Comparison of ENCODE assay signal across 9 cellular contexts in genomic region chr11:94127632-94128031, GRCh38. TPM values are rescaled to one million over a fixed set of nuclear protein-coding genes. Genes with fewer than 3 reads are reported as not detected.
DNase-seq lines count a peak whose midpoint lies in the region; ATAC-seq, FAIRE-seq and TF ChIP-seq lines count a peak whose summit lies in the region.
"Had no signal": no experiment of that assay in that cellular context is flagged by ENCODE, and none has a peak within 500 bp of the region (broad histone marks: within the 10 kb centered on the region; RNA-seq: fewer than 3 reads in every experiment).

No MANE protein-coding gene starts in this region.

- H3K27me3 ChIP-seq in BLaER1 treated with 17β-estradiol and CSF1 and Interleukin-3, amounts not matched to agents 10 nM and 100 nM = no peaks in the 10 kb centered on the region
- no peaks in the 10 kb centered on the region for H3K27me3 ChIP-seq in Karpas-422 (ENCODE audit: low read length)
- no peaks in the 10 kb centered on the region for H3K27me3 ChIP-seq in K562 (ENCODE audit: control insufficient read depth in 2 of 2, insufficient read depth in 2 of 2, low read length in 2 of 2)

- peaks cover 44 to 48% (median 46%) of the 10 kb centered on the region in 10 experiments for H3K4me1 ChIP-seq in BLaER1 treated with 17β-estradiol and CSF1 and Interleukin-3, amounts not matched to agents 10 nM and 100 nM
- H3K4me1 ChIP-seq in Karpas-422 (ENCODE audit: low read length) (peaks cover 26% of the 10 kb centered on the region), K562 (replicated peaks in 1 of 2; ENCODE audit: control insufficient read depth in 2 of 2, insufficient read depth in 2 of 2, low read length in 2 of 2) (peaks cover 26 to 40% of the 10 kb centered on the region in 2 experiments)

- DNase-seq in Karpas-422 = peak; percentile 54
- DNase-seq in K562 (ENCODE audit: extremely low read depth in 1 of 4, low spot score in 3 of 4) = no peak
- DNase-seq in naive B cell = no peak
- DNase-seq in HCEC 1CT = no peak
- no peak for DNase-seq in superior temporal gyrus (ENCODE audit: extremely low spot score)
- no peak for DNase-seq in omental fat pad (ENCODE audit: low spot score)
- DNase-seq: activated CD8-positive, alpha-beta memory T cell treated with anti-CD3 and anti-CD28 coated beads, Interleukin-2, amount 50 U/mL, for 4 hours had no signal

- intact Hi-C loops in K562 (cut with micrococcal nuclease) = no loop called here

- H3K4me1 Mint-ChIP-seq in naive B cell = peaks cover 12 to 19% (median 16%) of the 10 kb centered on the region in 3 donors

- H3K27ac Mint-ChIP-seq in naive B cell = peak overlapping the region in 5 of 6 donors; percentile 6 to 98 (median 94)

- TF ChIP-seq RAD21 in K562 (CRISPR knock-in tag; conservative IDR thresholded peaks at IDR 0.05 in 1 of 2, IDR thresholded peaks at IDR 0.05 in 1 of 2) = no peak

- BruUV-seq in K562 (replicated peaks; lab: Mats Ljungman, UMichigan) = no TSS peak

- TF ChIP-seq CTCF in K562 (IDR thresholded peaks at IDR 0.05 in 2 of 3, conservative IDR thresholded peaks at IDR 0.05 in 1 of 3; ENCODE audit: insufficient read depth in 2 of 3, low read depth in 1 of 3, low read length in 3 of 3) = no peak
- no peak for TF ChIP-seq CTCF in omental fat pad (IDR thresholded peaks at IDR 0.05)

- H3K9me2 ChIP-seq in Karpas-422 (replicated peaks; ENCODE audit: insufficient read depth, low read length) = no peaks in the 10 kb centered on the region

- H4K20me1 ChIP-seq in BLaER1 treated with 17β-estradiol and CSF1 and Interleukin-3, amounts not matched to agents 10 nM and 100 nM = peaks cover 0 to 33% (median 24%) of the 10 kb centered on the region in 11 experiments; a peak in 15 of 22 replicates
- H4K20me1 ChIP-seq in Karpas-422 (ENCODE audit: insufficient read depth, low read depth, low read length) = peaks cover 31% of the 10 kb centered on the region
- H4K20me1 ChIP-seq in K562 (replicated peaks; ENCODE audit: control insufficient read depth, insufficient read depth, low read length) = peaks cover 16% of the 10 kb centered on the region

- peak overlapping the region; percentile 75 to 95 (median 85) for H3K4me3 ChIP-seq in BLaER1 treated with 17β-estradiol and CSF1 and Interleukin-3, amounts not matched to agents 10 nM and 100 nM
- H3K4me3 ChIP-seq in Karpas-422 (ENCODE audit: low read length) (peak overlapping the region; percentile 75), K562 (no peak overlapping the region)

- H3K9me3 Mint-ChIP-seq in naive B cell = peaks cover 0 to 2% (median 0%) of the 10 kb centered on the region in 7 donors

- CTCF ChIA-PET in K562 (lab: Yijun Ruan, JAX; ENCODE audit: low intra/inter-chr PET ratio) = no interaction called here

- 0 out of 2 replicates have a peak, but pooled peaks cover 3% of the 10 kb centered on the region for H3K79me2 ChIP-seq in Karpas-422 (ENCODE audit: low read length)
- peaks cover 37% of the 10 kb centered on the region for H3K79me2 ChIP-seq in K562 (ENCODE audit: control insufficient read depth, insufficient read depth, low read length)

- H3K9me3 ChIP-seq in BLaER1 treated with 17β-estradiol and CSF1 and Interleukin-3, amounts not matched to agents 10 nM and 100 nM (replicated peaks in 1 of 11) = peaks cover 10 to 31% (median 20%) of the 10 kb centered on the region in 11 experiments; a peak in 20 of 22 replicates
- H3K9me3 ChIP-seq in Karpas-422 (ENCODE audit: low read length) (peaks cover 4% of the 10 kb centered on the region; the same call in 1 of the 2 replicates), K562 (replicated peaks; ENCODE audit: control insufficient read depth, insufficient read depth, low read depth, low read length) (peaks cover 4% of the 10 kb centered on the region; the same call in 1 of the 2 replicates)

- in situ Hi-C loops in K562 (cut with MboI) = no loop called here

- no peak for TF ChIP-seq POLR2A in K562 (conservative IDR thresholded peaks at IDR 0.05)

- no peak for FAIRE-seq in K562 (lab: Jason Lieb, UNC)

- ATAC-seq in K562 (no peak), naive B cell (ENCODE audit: low read depth in 2 of 2) (no peak), GM21786 (IDR thresholded peaks at IDR 0.05; ENCODE audit: unreplicated experiment) (no peak), omental fat pad (ENCODE audit: low FRiP score) (no peak)

- peak overlapping the region in 2 of 8 donors; percentile 95 to 97 for H3K4me3 Mint-ChIP-seq in naive B cell

- H3K9ac ChIP-seq in BLaER1 treated with 17β-estradiol and CSF1 and Interleukin-3, amounts not matched to agents 10 nM and 100 nM = peak overlapping the region; percentile 83 to 96 (median 92); a peak in 20 of 22 replicates
- H3K9ac ChIP-seq in Karpas-422 (ENCODE audit: low read length) = peak overlapping the region; percentile 77
- H3K9ac ChIP-seq in K562 (ENCODE audit: insufficient read depth in 1 of 2, low read depth in 2 of 2, low read length in 2 of 2) = peak overlapping the region in 1 of 2 experiments; percentile 76; a peak in 1 of 4 replicates

- H3K36me3 ChIP-seq in BLaER1 treated with 17β-estradiol and CSF1 and Interleukin-3, amounts not matched to agents 10 nM and 100 nM = no peaks in the 10 kb centered on the region; a peak in 3 of 22 replicates
- H3K36me3 ChIP-seq in Karpas-422 (ENCODE audit: insufficient read depth, low read length) = no peaks in the 10 kb centered on the region
- no peaks in the 10 kb centered on the region; the same call in 2 of the 3 replicates for H3K36me3 ChIP-seq in K562 (ENCODE audit: control insufficient read depth, insufficient read depth, low read length)

- no peak for TF ChIP-seq EP300 in K562 (IDR thresholded peaks at IDR 0.05; ENCODE audit: low read length)

- POLR2A ChIA-PET in K562 (lab: Yijun Ruan, JAX) = interaction anchor here (1.0 kb wide), 1 partner anchor 12 kb away, joined by 4 read pairs; no protein-coding TSS in a partner anchor

- H3K9me1 ChIP-seq in K562 (ENCODE audit: control insufficient read depth, insufficient read depth, low read length) = no peaks in the 10 kb centered on the region

- H3K36me3 Mint-ChIP-seq in naive B cell = no peaks in the 10 kb centered on the region

- peak overlapping the region; percentile 95; the same call in 1 of the 2 replicates for H2AFZ ChIP-seq in Karpas-422 (ENCODE audit: low read length)
- H2AFZ ChIP-seq in K562 (ENCODE audit: low read depth, low read length) = no peak overlapping the region

- H3K27ac ChIP-seq in BLaER1 treated with 17β-estradiol and CSF1 and Interleukin-3, amounts not matched to agents 10 nM and 100 nM = peak overlapping the region in 9 of 11 experiments; percentile 85 to 94 (median 93); a peak in 15 of 22 replicates
- no peak overlapping the region for H3K27ac ChIP-seq in Karpas-422 (ENCODE audit: low read length)
- no peak overlapping the region for H3K27ac ChIP-seq in K562 (ENCODE audit: extremely low read depth, low read depth, low read length)

- no peaks in the 10 kb centered on the region for H3K27me3 Mint-ChIP-seq in naive B cell

- H3K4me2 ChIP-seq in BLaER1 treated with 17β-estradiol and CSF1 and Interleukin-3, amounts not matched to agents 10 nM and 100 nM = peak overlapping the region; percentile 86 to 96 (median 90)
- peak overlapping the region; percentile 91 for H3K4me2 ChIP-seq in Karpas-422 (ENCODE audit: low read depth, low read length, poor library complexity, severe bottlenecking)
- H3K4me2 ChIP-seq in K562 (ENCODE audit: insufficient read depth, low read length) = peak overlapping the region; percentile 97

TF ChIP-seq in K562, 482 proteins besides CTCF, POLR2A, EP300 and RAD21 (continues in another document):
- TF ChIP-seq MEIS2 (IDR thresholded peaks at IDR 0.05; ENCODE audit: partially characterized antibody) = peak; percentile 82
- no peak for TF ChIP-seq ATF1 (CRISPR knock-in tag; IDR thresholded peaks at IDR 0.05)
- TF ChIP-seq ATF1 (tag; IDR thresholded peaks at IDR 0.05) = no peak
- TF ChIP-seq EZH2 (IDR thresholded peaks at IDR 0.05; ENCODE audit: borderline replicate concordance, low read depth, low read length) = no peak
- peak; percentile 55; the same call in 1 of the 2 replicates for TF ChIP-seq PKNOX1 (IDR thresholded peaks at IDR 0.05)
- no peak for TF ChIP-seq RB1 (IDR thresholded peaks at IDR 0.05; ENCODE audit: low read depth)
- TF ChIP-seq CSDE1 (IDR thresholded peaks at IDR 0.05) = no peak

RNA-seq across cellular contexts. Expression of gene PANX1, which starts 1.0 kb away (rescaled TPM):
- total RNA-seq in Karpas-422 (2014; rRNA removed; shearing (Covaris generic); ENCODE audit: low replicate concordance) = 15.4 and 17.0 TPM in 2 replicates
- total RNA-seq in K562 (2011; cell fraction: chromatin; rRNA removed; ENCODE audit: low replicate concordance) = 13.4 and 15.1 TPM in 2 replicates
- 15.2 and 16.2 TPM in 2 replicates for total RNA-seq in K562 (2011; cell fraction: nucleolus; rRNA removed)
- total RNA-seq in K562 (2011; cell fraction: nucleoplasm; rRNA removed) = 14.7 and 17.5 TPM in 2 replicates
- 10.4 and 12.8 TPM in 2 replicates for total RNA-seq in K562 (2014; rRNA removed)
- 13.9 and 15.2 TPM in 2 replicates for total RNA-seq in K562 (2014; rRNA removed; fragmentation: Illumina TruSeq; extraction: Trizol)
- total RNA-seq in K562 (2015; rRNA removed; fragmentation: Illumina TruSeq; extraction: Trizol) = 14.4 and 14.8 TPM in 2 replicates
- 12.7 and 13.3 TPM in 2 replicates for total RNA-seq in K562 (2021)
- 6.3 and 9.5 TPM in 2 replicates for polyA plus RNA-seq in K562 (2011; rRNA removed)
- 4.8 and 6.2 TPM in 2 replicates for polyA plus RNA-seq in K562 (2011; cell fraction: cytosol; rRNA removed)
- polyA plus RNA-seq in K562 (2011; cell fraction: nucleus; rRNA removed) = 2.8 and 3.4 TPM in 2 replicates
- polyA plus RNA-seq in K562 (2012) = 7.8 and 10.1 TPM in 2 replicates
- 9.9 and 10.1 TPM in 2 replicates for polyA plus RNA-seq in K562 (2014; fragmentation: Illumina TruSeq; extraction: Trizol)
- 1 to 10 TPM; 1.9 to 2.7 TPM for polyA plus RNA-seq in K562 (2014; fragmentation: Nextera tagmentation; extraction: Ambion mirVana)
- 6.5 and 8.4 TPM in 2 replicates for polyA plus RNA-seq in K562 (2014; rRNA removed)
- 18.7 and 23.2 TPM in 2 replicates for polyA minus RNA-seq in K562 (2011; rRNA and poly(A)+ RNA removed)
- polyA minus RNA-seq in K562 (2011; cell fraction: cytosol; rRNA and poly(A)+ RNA removed) = 7.0 and 11.6 TPM in 2 replicates
- 6.6 and 8.7 TPM in 2 replicates for polyA minus RNA-seq in K562 (2011; cell fraction: nucleus; rRNA and poly(A)+ RNA removed)
- 10 to 100 TPM in 2 of 6 donors, 1 to 10 TPM in 4; 8.1 to 14.0 (median 9.4) TPM for polyA plus RNA-seq in naive B cell (ENCODE audit: low read depth in 6 of 6)
- 10 to 100 TPM; 16.7 to 77.6 (median 30.4) TPM for total RNA-seq in omental fat pad

Comparison
In these comparisons a context has a peak if more than half of its experiments do, and no peak if none do; other contexts are left out.
1. H3K27ac ChIP-seq: peak in BLaER1 treated with 17β-estradiol and CSF1 and Interleukin-3, amounts not matched to agents 10 nM and 100 nM (9 of 11); none in Karpas-422 (single experiment) and K562 (single experiment).
2. Peak in every context shown above with its lines, with median percentiles within 50 percentile points of each other: H3K4me2 ChIP-seq.